34 cellular contexts compared by ENCODE assay signal in genomic region chr1:196734006-196734405, GRCh38. TPM values are rescaled to one million over a fixed set of nuclear protein-coding genes. Genes with fewer than 3 reads are reported as not detected.
"Had no signal": no experiment of that assay in that cellular context is flagged by ENCODE, and none has a peak within 500 bp of the region (broad histone marks: within the 10 kb centered on the region; RNA-seq: fewer than 3 reads in every experiment).

No MANE protein-coding gene starts in this region.

- DNase-seq: activated B cell treated with CpG ODN at 0.5 μM for 24 hours; activated CD4-positive, alpha-beta memory T cell treated with anti-CD3 and anti-CD28 coated beads for 36 hours; activated CD4-positive, alpha-beta T cell treated with anti-CD3 and anti-CD28 coated beads for 4 hours; activated CD4-positive, alpha-beta T cell treated with anti-CD3 and anti-CD28 coated beads, Interleukin-2, amount 50 U/mL, for 1 hour; activated CD4-positive, CD25-positive, alpha-beta regulatory T cell treated with anti-CD3 and anti-CD28 coated beads, Interleukin-2, amount 50 U/mL, for 72 hours; activated CD8-positive, alpha-beta memory T cell treated with anti-CD3 and anti-CD28 coated beads, Interleukin-2, amount 50 U/mL, for 4 hours; activated effector memory CD4-positive, alpha-beta T cell treated with Interleukin-2 at 50 U/mL for 16 hours; activated naive CD4-positive, alpha-beta T cell treated with anti-CD3 and anti-CD28 coated beads, Interleukin-2, amount 10 ng/mL, durations not matched to agents 7 days and 5 days; activated naive CD8-positive, alpha-beta T cell treated with anti-CD3 and anti-CD28 coated beads, Interleukin-2, amount 50 U/mL, for 24 hours; activated T-cell treated with anti-CD3 and anti-CD28 coated beads for 4 hours; activated T-cell treated with anti-CD3 and anti-CD28 coated beads, Interleukin-2, amount 50 U/mL, for 48 hours; anterior cingulate cortex; caudate nucleus; cerebellar nuclear complex; Kasumi-1; KG1; MG63; NCI-H1048; NCI-H1105 treated with DMSO at 0.1 percent for 48 hours; NCI-H1436; NCI-H1694; NCI-H1930; NCI-H2081 treated with DMSO at 0.1 percent for 48 hours; NCI-H345; NCI-H524 treated with DMSO at 0.1 percent for 48 hours; NK-92 treated with Interleukin-12 subunit alpha and Interleukin-12 subunit beta, amount 100 ng/mL, for 24 hours; Right ventricle myocardium superior; SW 1271; T-helper 1 cell; T-helper 2 cell; T-helper 9 cell had no signal

- ATAC-seq: activated naive CD8-positive, alpha-beta T cell treated with anti-CD3 and anti-CD28 coated beads, Interleukin-2, amount 50 U/mL, for 24 hours had no signal

- H3K36me3 ChIP-seq: MG63 had no signal

- FAIRE-seq: bronchial epithelial cell had no signal

- H3K27me3 ChIP-seq: MG63 had no signal

- H3K9me3 ChIP-seq: MG63 had no signal

- H3K4me3 ChIP-seq: MG63, SK-N-MC had no signal

- H3K27ac ChIP-seq: SK-N-MC, VCaP had no signal

RNA-seq across cellular contexts. Expression of gene CFHR3, which starts 40.6 kb away (rescaled TPM):
- total RNA-seq: activated B cell treated with CpG ODN at 0.5 μM for 24 hours; activated CD4-positive, alpha-beta memory T cell treated with anti-CD3 and anti-CD28 coated beads for 36 hours; bronchial epithelial cell had no signal
